18 cellular contexts compared by ENCODE assay signal in genomic region chr2:241770185-241770935, GRCh38. TPM values are rescaled to one million over a fixed set of nuclear protein-coding genes. Genes with fewer than 3 reads are reported as not detected.
DNase-seq lines count a peak whose midpoint lies in the region; ATAC-seq and TF ChIP-seq lines count a peak whose summit lies in the region.
"Had no signal": no experiment of that assay in that cellular context is flagged by ENCODE, and none has a peak within 500 bp of the region (broad histone marks: within the 10 kb centered on the region; RNA-seq: fewer than 3 reads in every experiment).

No MANE protein-coding gene starts in this region.

- no peak overlapping the region for H3K9ac ChIP-seq in Karpas-422 (ENCODE audit: low read length)
- no peak overlapping the region for H3K9ac ChIP-seq in trophoblast cell (ENCODE audit: low read length)

- ATAC-seq in left lobe of liver, result peak; percentile 84
- ATAC-seq in upper lobe of right lung, result no peak
- ATAC-seq: activated T-cell treated with anti-CD3 and anti-CD28 coated beads, Interleukin-2, amount 50 U/mL, for 72 hours had no signal

- CTCF ChIA-PET in activated naive CD4-positive, alpha-beta T cell treated with anti-CD3 and anti-CD28 coated beads, Interleukin-2, amount 10 ng/mL, durations not matched to agents 7 days and 5 days (lab: Charles Lee), result no interaction called here
- CTCF ChIA-PET in activated naive CD4-positive, alpha-beta T cell treated with anti-CD3 and anti-CD28 coated beads for 36 hours (lab: Charles Lee), result interaction anchor here (3.0 kb wide), 1 partner anchor 109 kb away, joined by 12 read pairs; no protein-coding TSS in a partner anchor

- H3K4me2 ChIP-seq in Karpas-422 (ENCODE audit: low read depth, low read length, poor library complexity, severe bottlenecking) (no peak overlapping the region), trophoblast cell (ENCODE audit: low read length) (no peak overlapping the region)

- no CpG with 5 or more reads among the region's 27 CpGs for WGBS in trophoblast cell (ENCODE audit: extremely low coverage, insufficient coverage, insufficient read length)

- no peak overlapping the region for H2BK120ac ChIP-seq in trophoblast cell (ENCODE audit: insufficient read depth, low read length, poor library complexity)

- no peak overlapping the region for H4K91ac ChIP-seq in trophoblast cell (ENCODE audit: low read depth, low read length)

- intact Hi-C loops in activated naive CD4-positive, alpha-beta T cell treated with anti-CD3 and anti-CD28 coated beads for 36 hours (cut with micrococcal nuclease), result no loop called here
- intact Hi-C loops in upper lobe of right lung (cut with DNase I), result no loop called here

- no peak overlapping the region for H3K14ac ChIP-seq in trophoblast cell (ENCODE audit: low read length)

- peaks cover 12% of the 10 kb centered on the region for H3K4me1 ChIP-seq in upper lobe of right lung
- H3K4me1 ChIP-seq in Karpas-422 (ENCODE audit: low read length), result peaks cover 21% of the 10 kb centered on the region
- H3K4me1 ChIP-seq in trophoblast cell (ENCODE audit: control insufficient read depth in 1 of 2, insufficient read depth in 2 of 2, low read length in 2 of 2), result no peaks in the 10 kb centered on the region
- H3K4me1 ChIP-seq: uterus had no signal

- H3K9me3 ChIP-seq in WERI-Rb-1 (ENCODE audit: severe bottlenecking), result no peaks in the 10 kb centered on the region
- H3K9me3 ChIP-seq in upper lobe of right lung, result no peaks in the 10 kb centered on the region
- H3K9me3 ChIP-seq in Karpas-422 (ENCODE audit: low read length), result no peaks in the 10 kb centered on the region
- H3K9me3 ChIP-seq in trophoblast cell (ENCODE audit: insufficient read depth, low read depth, low read length), result no peaks in the 10 kb centered on the region
- H3K9me3 ChIP-seq: esophagus squamous epithelium, Peyer's patch, uterus had no signal

- H2BK12ac ChIP-seq in trophoblast cell (ENCODE audit: low read length), result no peak overlapping the region

- no peak for TF ChIP-seq CTCF in WERI-Rb-1 (IDR thresholded peaks at IDR 0.05; ENCODE audit: low read depth, low read length)
- TF ChIP-seq CTCF in upper lobe of right lung (IDR thresholded peaks at IDR 0.05), result no peak
- no peak for TF ChIP-seq CTCF in endothelial cell (IDR thresholded peaks at IDR 0.05; ENCODE audit: unreplicated experiment)

- no peak overlapping the region for H3K18ac ChIP-seq in trophoblast cell (ENCODE audit: low read length)

- H3K4me1 Mint-ChIP-seq in activated naive CD4-positive, alpha-beta T cell treated with anti-CD3 and anti-CD28 coated beads, Interleukin-2, amount 10 ng/mL, durations not matched to agents 7 days and 5 days, result peaks cover 11% of the 10 kb centered on the region
- H3K4me1 Mint-ChIP-seq in activated naive CD4-positive, alpha-beta T cell treated with anti-CD3 and anti-CD28 coated beads for 36 hours (ENCODE audit: low read depth), result peaks cover 13% of the 10 kb centered on the region
- peaks cover 2% of the 10 kb centered on the region for H3K4me1 Mint-ChIP-seq in endothelial cell (ENCODE audit: unreplicated experiment)

- no peak overlapping the region for H3K27ac Mint-ChIP-seq in activated naive CD4-positive, alpha-beta T cell treated with anti-CD3 and anti-CD28 coated beads, Interleukin-2, amount 10 ng/mL, durations not matched to agents 7 days and 5 days
- H3K27ac Mint-ChIP-seq in activated naive CD4-positive, alpha-beta T cell treated with anti-CD3 and anti-CD28 coated beads for 36 hours, result no peak overlapping the region
- H3K27ac Mint-ChIP-seq in endothelial cell (ENCODE audit: unreplicated experiment), result no peak overlapping the region
- H3K27ac Mint-ChIP-seq: activated T-cell treated with anti-CD3 and anti-CD28 coated beads, Interleukin-2, amount 50 U/mL, for 72 hours had no signal

- H3K27ac ChIP-seq in WERI-Rb-1 (peak overlapping the region; percentile 96), upper lobe of right lung (no peak overlapping the region), Karpas-422 (ENCODE audit: low read length) (no peak overlapping the region), trophoblast cell (ENCODE audit: low read depth, low read length) (no peak overlapping the region)
- H3K27ac ChIP-seq: esophagus squamous epithelium, Peyer's patch, uterus had no signal

- H4K20me1 ChIP-seq in Karpas-422 (ENCODE audit: insufficient read depth, low read depth, low read length), result no peaks in the 10 kb centered on the region; the same call in 1 of the 2 replicates

- H3K9me2 ChIP-seq in Karpas-422 (replicated peaks; ENCODE audit: insufficient read depth, low read length), result no peaks in the 10 kb centered on the region

- H2BK5ac ChIP-seq in trophoblast cell (ENCODE audit: low read depth, low read length, poor library complexity), result no peak overlapping the region

- H3K27me3 Mint-ChIP-seq in activated naive CD4-positive, alpha-beta T cell treated with anti-CD3 and anti-CD28 coated beads, Interleukin-2, amount 10 ng/mL, durations not matched to agents 7 days and 5 days, result peaks cover 4% of the 10 kb centered on the region
- no peaks in the 10 kb centered on the region for H3K27me3 Mint-ChIP-seq in activated naive CD4-positive, alpha-beta T cell treated with anti-CD3 and anti-CD28 coated beads for 36 hours (ENCODE audit: low read depth)
- no peaks in the 10 kb centered on the region for H3K27me3 Mint-ChIP-seq in endothelial cell (ENCODE audit: unreplicated experiment)

- no peaks in the 10 kb centered on the region for H3K79me1 ChIP-seq in trophoblast cell (ENCODE audit: low read length)

- H4K12ac ChIP-seq in trophoblast cell (ENCODE audit: low read depth, low read length), result no peak overlapping the region

- H2AFZ ChIP-seq in Karpas-422 (ENCODE audit: low read length) (no peak overlapping the region), trophoblast cell (ENCODE audit: insufficient read depth, low read length, poor library complexity) (no peak overlapping the region)

- no peak overlapping the region for H3K4ac ChIP-seq in trophoblast cell (ENCODE audit: low read depth, low read length)

- H4K8ac ChIP-seq in trophoblast cell (ENCODE audit: low read depth, low read length), result no peak overlapping the region

- no peak overlapping the region for H2AK5ac ChIP-seq in trophoblast cell (ENCODE audit: low read length)

- peak; percentile 17 for DNase-seq in activated naive CD4-positive, alpha-beta T cell treated with anti-CD3 and anti-CD28 coated beads, Interleukin-2, amount 10 ng/mL, durations not matched to agents 7 days and 5 days
- DNase-seq in activated naive CD4-positive, alpha-beta T cell treated with anti-CD3 and anti-CD28 coated beads for 36 hours, result no peak
- DNase-seq in WERI-Rb-1 (no peak), left lobe of liver (ENCODE audit: low spot score) (peak; percentile 87), upper lobe of right lung (peak; percentile 54), Karpas-422 (no peak), endothelial cell (ENCODE audit: low spot score) (no peak), trophoblast cell (no peak)
- DNase-seq: activated T-cell treated with anti-CD3 and anti-CD28 coated beads, Interleukin-2, amount 50 U/mL, for 72 hours; cortex of kidney; DMS 273 treated with DMSO at 0.1 percent for 48 hours; esophagus squamous epithelium; NCI-H1436 treated with DMSO at 0.1 percent for 48 hours; stimulated activated naive CD4-positive, alpha-beta T cell; T-helper 1 cell; uterus had no signal

- H3K79me2 ChIP-seq in Karpas-422 (ENCODE audit: low read length) (no peaks in the 10 kb centered on the region), trophoblast cell (ENCODE audit: control insufficient read depth, insufficient read depth, low read length, poor library complexity) (no peaks in the 10 kb centered on the region)

- H3K9me3 Mint-ChIP-seq in activated naive CD4-positive, alpha-beta T cell treated with anti-CD3 and anti-CD28 coated beads, Interleukin-2, amount 10 ng/mL, durations not matched to agents 7 days and 5 days, result no peaks in the 10 kb centered on the region
- no peaks in the 10 kb centered on the region for H3K9me3 Mint-ChIP-seq in activated naive CD4-positive, alpha-beta T cell treated with anti-CD3 and anti-CD28 coated beads for 36 hours
- no peaks in the 10 kb centered on the region for H3K9me3 Mint-ChIP-seq in endothelial cell (ENCODE audit: unreplicated experiment)
- H3K9me3 Mint-ChIP-seq: activated T-cell treated with anti-CD3 and anti-CD28 coated beads, Interleukin-2, amount 50 U/mL, for 72 hours had no signal

- H3K36me3 ChIP-seq in WERI-Rb-1 (no peaks in the 10 kb centered on the region), upper lobe of right lung (no peaks in the 10 kb centered on the region), Karpas-422 (ENCODE audit: insufficient read depth, low read length) (no peaks in the 10 kb centered on the region), trophoblast cell (ENCODE audit: control insufficient read depth in 1 of 2, insufficient read depth in 2 of 2, low read length in 2 of 2) (no peaks in the 10 kb centered on the region)
- H3K36me3 ChIP-seq: Peyer's patch, uterus had no signal

- no peak overlapping the region for H3K23ac ChIP-seq in trophoblast cell (ENCODE audit: low read length)

- H3K4me3 Mint-ChIP-seq in activated naive CD4-positive, alpha-beta T cell treated with anti-CD3 and anti-CD28 coated beads, Interleukin-2, amount 10 ng/mL, durations not matched to agents 7 days and 5 days, result no peak overlapping the region
- no peak overlapping the region for H3K4me3 Mint-ChIP-seq in activated naive CD4-positive, alpha-beta T cell treated with anti-CD3 and anti-CD28 coated beads for 36 hours
- no peak overlapping the region for H3K4me3 Mint-ChIP-seq in endothelial cell (ENCODE audit: unreplicated experiment)
- H3K4me3 Mint-ChIP-seq: activated T-cell treated with anti-CD3 and anti-CD28 coated beads, Interleukin-2, amount 50 U/mL, for 72 hours had no signal

- no peaks in the 10 kb centered on the region for H3K36me3 Mint-ChIP-seq in activated naive CD4-positive, alpha-beta T cell treated with anti-CD3 and anti-CD28 coated beads, Interleukin-2, amount 10 ng/mL, durations not matched to agents 7 days and 5 days
- no peaks in the 10 kb centered on the region for H3K36me3 Mint-ChIP-seq in activated naive CD4-positive, alpha-beta T cell treated with anti-CD3 and anti-CD28 coated beads for 36 hours (ENCODE audit: low read depth)
- no peaks in the 10 kb centered on the region for H3K36me3 Mint-ChIP-seq in endothelial cell (ENCODE audit: low read depth, unreplicated experiment)

- H3K27me3 ChIP-seq in WERI-Rb-1 (ENCODE audit: insufficient read depth, low read depth, severe bottlenecking) (no peaks in the 10 kb centered on the region), upper lobe of right lung (peaks cover 4% of the 10 kb centered on the region), Karpas-422 (ENCODE audit: low read length) (no peaks in the 10 kb centered on the region), trophoblast cell (ENCODE audit: insufficient read depth, low read length) (no peaks in the 10 kb centered on the region)
- H3K27me3 ChIP-seq: Peyer's patch had no signal

- H3K4me3 ChIP-seq in WERI-Rb-1 (ENCODE audit: low read depth, low read length), result no peak overlapping the region
- H3K4me3 ChIP-seq in upper lobe of right lung, result no peak overlapping the region
- H3K4me3 ChIP-seq in Karpas-422 (ENCODE audit: low read length), result no peak overlapping the region
- no peak overlapping the region for H3K4me3 ChIP-seq in trophoblast cell (ENCODE audit: low read depth, low read length)
- H3K4me3 ChIP-seq: esophagus squamous epithelium, Peyer's patch, uterus had no signal

RNA-seq across cellular contexts. Expression of gene GAL3ST2, which starts 6.3 kb away (rescaled TPM):
- total RNA-seq in activated naive CD4-positive, alpha-beta T cell treated with anti-CD3 and anti-CD28 coated beads for 36 hours, result not detected
- total RNA-seq in left lobe of liver, result 0.55 TPM
- not detected for total RNA-seq in upper lobe of right lung
- total RNA-seq in Karpas-422 (2014; rRNA removed; shearing (Covaris generic); ENCODE audit: low replicate concordance), result not detected in 2 replicates
- total RNA-seq in endothelial cell (ENCODE audit: unreplicated experiment), result not detected
- 0.19 and 0.24 TPM in 2 replicates for polyA plus RNA-seq in trophoblast cell (2013)
- polyA plus RNA-seq: neural cell had no signal

RNA-seq across cellular contexts. Expression of gene D2HGDH, which starts 35.9 kb away (rescaled TPM):
- total RNA-seq in activated naive CD4-positive, alpha-beta T cell treated with anti-CD3 and anti-CD28 coated beads for 36 hours, result 10 to 100 TPM; 19.4 to 23.1 TPM
- 45.5 TPM for total RNA-seq in left lobe of liver
- total RNA-seq in upper lobe of right lung, result 28.8 TPM
- total RNA-seq in Karpas-422 (2014; rRNA removed; shearing (Covaris generic); ENCODE audit: low replicate concordance), result 21.2 and 35.9 TPM in 2 replicates
- 11.4 TPM for total RNA-seq in endothelial cell (ENCODE audit: unreplicated experiment)
- polyA plus RNA-seq in trophoblast cell (2013), result 4.0 and 4.2 TPM in 2 replicates

RNA-seq across cellular contexts. Expression of gene NEU4, which starts 38.6 kb away (rescaled TPM):
- not detected for total RNA-seq in activated naive CD4-positive, alpha-beta T cell treated with anti-CD3 and anti-CD28 coated beads for 36 hours
- total RNA-seq in left lobe of liver (109 TPM), upper lobe of right lung (0.23 TPM), endothelial cell (ENCODE audit: unreplicated experiment) (0.33 TPM)
- total RNA-seq in Karpas-422 (2014; rRNA removed; shearing (Covaris generic); ENCODE audit: low replicate concordance), result not detected in 2 replicates
- 0.11 and 0.19 TPM in 2 replicates for polyA plus RNA-seq in trophoblast cell (2013)
- total RNA-seq: esophagus squamous epithelium had no signal
- polyA plus RNA-seq: neural cell had no signal

Comparison
In these comparisons a context has a peak if more than half of its experiments do, and no peak if none do; other contexts are left out.
1. DNase-seq: peak in activated naive CD4-positive, alpha-beta T cell treated with anti-CD3 and anti-CD28 coated beads, Interleukin-2, amount 10 ng/mL, durations not matched to agents 7 days and 5 days (single experiment), left lobe of liver (single experiment) and upper lobe of right lung (single experiment); none in activated naive CD4-positive, alpha-beta T cell treated with anti-CD3 and anti-CD28 coated beads for 36 hours (single experiment), WERI-Rb-1 (single experiment), Karpas-422 (single experiment), endothelial cell (single experiment) and trophoblast cell (0 of 2).
2. RNA of gene NEU4, which starts 38.6 kb away (total RNA-seq): 109 TPM in left lobe of liver (single experiment); 0.33 TPM in endothelial cell (single experiment), 0.23 TPM in upper lobe of right lung (single experiment), not detected in activated naive CD4-positive, alpha-beta T cell treated with anti-CD3 and anti-CD28 coated beads for 36 hours and not detected in Karpas-422; every median in the first group is over 10 times any median in the second.